In the genomic region with DNA sequence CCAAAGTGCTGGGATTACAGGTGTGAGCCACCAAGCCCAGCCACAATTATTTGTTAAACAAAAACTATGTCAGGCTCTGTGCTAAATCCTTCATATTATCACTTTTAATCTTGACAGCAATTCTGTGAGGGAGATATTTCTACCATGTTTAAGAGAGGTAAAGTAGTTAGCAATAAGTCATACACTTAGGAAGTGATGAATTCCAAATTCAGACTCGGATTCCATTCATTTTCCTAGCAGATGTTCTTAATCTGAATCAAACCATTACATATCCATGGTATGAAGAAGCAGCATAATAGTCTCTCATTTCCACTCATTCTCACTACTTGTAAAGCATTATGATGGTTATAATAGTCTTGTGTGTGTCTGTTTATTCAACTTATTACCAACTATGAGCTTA, we compare ENCODE assay signal across 23 cellular contexts. TPM values are rescaled to one million over a fixed set of nuclear protein-coding genes. Genes with fewer than 3 reads are reported as not detected.
A peak's percentile ranks its signal among the peaks of the same experiment; 100 is the strongest.
DNase-seq lines count a peak whose midpoint lies in the region; ATAC-seq and TF ChIP-seq lines count a peak whose summit lies in the region.
"Had no signal": no experiment of that assay in that cellular context is flagged by ENCODE, and none has a peak within 500 bp of the region (broad histone marks: within the 10 kb centered on the region; RNA-seq: fewer than 3 reads in every experiment).

No MANE protein-coding gene starts in this region.

- 42 to 49% (median 45%) methylated on average over 1 of the region's 1 CpG for WGBS in heart left ventricle, 4 donors
- no CpG with 5 or more reads among the region's 1 CpG for WGBS in IMR-90 (ENCODE audit: extremely low coverage in 2 of 2, insufficient read length in 1 of 2), 2 experiments

- peak overlapping the region; percentile 82 for H2BK120ac ChIP-seq in IMR-90 (ENCODE audit: low read depth, low read length)

- H3K56ac ChIP-seq in IMR-90 (ENCODE audit: extremely low read depth, insufficient read depth, low read length), result no peak overlapping the region; the same call in 1 of the 2 replicates

- H3K36me3 ChIP-seq in heart left ventricle (no peaks in the 10 kb centered on the region), IMR-90 (ENCODE audit: control insufficient read depth, insufficient read depth, low read length) (no peaks in the 10 kb centered on the region), skeletal muscle tissue (ENCODE audit: control insufficient read depth in 3 of 3, insufficient read depth in 3 of 3, low read length in 3 of 3) (no peaks in the 10 kb centered on the region)
- H3K36me3 ChIP-seq: BLaER1 had no signal

- no peak for ATAC-seq in heart left ventricle
- peak; percentile 61 for ATAC-seq in IMR-90 (ENCODE audit: low read depth)
- no peak for ATAC-seq in GM18861 (IDR thresholded peaks at IDR 0.05; ENCODE audit: unreplicated experiment)
- ATAC-seq: activated CD8-positive, alpha-beta memory T cell treated with anti-CD3 and anti-CD28 coated beads, Interleukin-2, amount 10 ng/mL, durations not matched to agents 7 days and 5 days; foreskin keratinocyte had no signal

- POLR2A ChIA-PET in IMR-90 (lab: Charles Lee; ENCODE audit: unreplicated experiment), result no interaction called here

- H4K91ac ChIP-seq in IMR-90 (ENCODE audit: insufficient read depth, low read depth, low read length), result peak overlapping the region; percentile 35

- H4K5ac ChIP-seq in IMR-90 (ENCODE audit: low read depth, low read length), result peak overlapping the region; percentile 90

- H3K79me1 ChIP-seq in IMR-90 (ENCODE audit: low read depth in 1 of 2, low read length in 2 of 2), result no peaks in the 10 kb centered on the region

- no peak for TF ChIP-seq RAD21 in IMR-90 (IDR thresholded peaks at IDR 0.05; ENCODE audit: low read length)

- CTCF ChIA-PET in IMR-90 (lab: Yijun Ruan, JAX), result interaction anchor here (0.6 kb wide), 1 partner anchor 141 kb away, joined by 6 read pairs; no protein-coding TSS in a partner anchor

- no peaks in the 10 kb centered on the region for H3K9me3 ChIP-seq in heart left ventricle
- H3K9me3 ChIP-seq in IMR-90 (ENCODE audit: control insufficient read depth, insufficient read depth, low read length), result no peaks in the 10 kb centered on the region
- no peaks in the 10 kb centered on the region for H3K9me3 ChIP-seq in skeletal muscle tissue (ENCODE audit: control insufficient read depth in 3 of 3, low read length in 3 of 3)
- H3K9me3 ChIP-seq: BLaER1 had no signal

- no peak overlapping the region for H3K9ac ChIP-seq in IMR-90 (ENCODE audit: low read depth, low read length)
- H3K9ac ChIP-seq in skeletal muscle tissue (ENCODE audit: low read depth in 1 of 3, low read length in 3 of 3), result peak overlapping the region in 2 of 3 donors; percentile 19 to 58
- H3K9ac ChIP-seq: BLaER1 had no signal

- no peaks in the 10 kb centered on the region for H4K20me1 ChIP-seq in IMR-90 (ENCODE audit: insufficient read depth, low read length)
- H4K20me1 ChIP-seq: BLaER1 had no signal

- H3K9me1 ChIP-seq in IMR-90 (ENCODE audit: insufficient read depth, low read length), result peaks cover 6% of the 10 kb centered on the region

- peak overlapping the region in 8 of 12 donors; percentile 79 to 87 (median 85) for H3K27ac ChIP-seq in heart left ventricle
- peak overlapping the region; percentile 99 for H3K27ac ChIP-seq in IMR-90 (ENCODE audit: insufficient read depth, low read length)
- H3K27ac ChIP-seq in skeletal muscle tissue (ENCODE audit: low read depth, low read length), result peak overlapping the region; percentile 85
- H3K27ac ChIP-seq: BLaER1, foreskin keratinocyte had no signal

- H3K23ac ChIP-seq in IMR-90 (ENCODE audit: low read depth, low read length), result no peak overlapping the region; the same call in 1 of the 2 replicates

- H3K4me3 ChIP-seq in heart left ventricle, result no peak overlapping the region
- H3K4me3 ChIP-seq in IMR-90 (ENCODE audit: insufficient read depth, low read depth, low read length), result no peak overlapping the region
- no peak overlapping the region for H3K4me3 ChIP-seq in fibroblast of the aortic adventitia (ENCODE audit: low read depth, low read length)
- no peak overlapping the region for H3K4me3 ChIP-seq in skeletal muscle tissue (ENCODE audit: low read length in 3 of 3)
- H3K4me3 ChIP-seq: BLaER1 had no signal

- in situ Hi-C loops in IMR-90 (cut with MboI; ENCODE audit: low sequenced_read_pairs), result no loop called here

- no TSS peak for BruUV-seq in IMR-90 (replicated peaks; lab: Mats Ljungman, UMichigan)

- H3K4ac ChIP-seq in IMR-90 (ENCODE audit: low read depth, low read length), result peak overlapping the region; percentile 75; the same call in 1 of the 2 replicates

- intact Hi-C loops in heart left ventricle (cut with DNase I), result loop anchor here in 5 of 10 donors (5.0 kb wide), 3 partner anchors 33 to 88 kb away; no protein-coding TSS in a partner anchor
- intact Hi-C loops in cardiac septum (cut with DNase I), result loop anchor here (5.0 kb wide), 1 partner anchor 33 kb away; no protein-coding TSS in a partner anchor
- intact Hi-C loops in IMR-90 (cut with micrococcal nuclease), result no loop called here

- TF ChIP-seq POLR2A in heart left ventricle (IDR thresholded peaks at IDR 0.05) (no peak), IMR-90 (IDR thresholded peaks at IDR 0.05; ENCODE audit: low read depth, low read length) (no peak)

- H3K4me1 ChIP-seq in heart left ventricle (peaks cover 3 to 76% (median 55%) of the 10 kb centered on the region in 12 donors), IMR-90 (ENCODE audit: control insufficient read depth, insufficient read depth, low read length) (peaks cover 17% of the 10 kb centered on the region), skeletal muscle tissue (ENCODE audit: control insufficient read depth in 3 of 3, insufficient read depth in 3 of 3, low read length in 3 of 3) (peaks cover 19 to 28% (median 21%) of the 10 kb centered on the region in 3 donors)
- H3K4me1 ChIP-seq: BLaER1 had no signal

- H2BK15ac ChIP-seq in IMR-90 (ENCODE audit: low read depth, low read length), result peak overlapping the region; percentile 72; the same call in 2 of the 3 replicates

- peak overlapping the region; percentile 96 for H3K18ac ChIP-seq in IMR-90 (ENCODE audit: low read depth, low read length)

- peak overlapping the region; percentile 61 to 83; a peak in 2 of 4 replicates for H4K8ac ChIP-seq in IMR-90 (ENCODE audit: low read depth in 2 of 2, low read length in 2 of 2)

- H3K14ac ChIP-seq in IMR-90 (replicated peaks; ENCODE audit: low read depth, low read length), result peak overlapping the region; percentile 88; the same call in 1 of the 2 replicates

- TF ChIP-seq CTCF in heart left ventricle (IDR thresholded peaks at IDR 0.05) (no peak), IMR-90 (conservative IDR thresholded peaks at IDR 0.05; ENCODE audit: low read depth, low read length) (no peak), fibroblast of the aortic adventitia (IDR thresholded peaks at IDR 0.05; ENCODE audit: insufficient read depth, low read length) (no peak)

- dilution Hi-C loops in IMR-90 (cut with HindIII; ENCODE audit: low sequenced_read_pairs, unreplicated experiment), result no loop called here

- peak overlapping the region; percentile 88 for H2BK5ac ChIP-seq in IMR-90 (ENCODE audit: low read depth, low read length, poor library complexity, severe bottlenecking)

- DNase-seq in heart left ventricle (no peak), cardiac septum (ENCODE audit: low spot score) (no peak), IMR-90 (peak; percentile 58), fibroblast of the aortic adventitia (ENCODE audit: low read depth) (peak; percentile 39), occipital lobe (lab: John Stamatoyannopoulos, UW) (no peak)
- DNase-seq in activated CD4-positive, alpha-beta T cell treated with anti-CD3 and anti-CD28 coated beads for 4 hours, result no peak
- DNase-seq: 8988T; activated CD4-positive, alpha-beta T cell treated with anti-CD3 and anti-CD28 coated beads, Interleukin-2, amount 50 U/mL, for 1 hour; activated CD8-positive, alpha-beta memory T cell treated with anti-CD3 and anti-CD28 coated beads, Interleukin-2, amount 10 ng/mL, durations not matched to agents 7 days and 5 days; activated naive CD4-positive, alpha-beta T cell treated with anti-CD3 and anti-CD28 coated beads, Interleukin-2, amount 50 U/mL, for 16 hours; aorta; central memory CD4-positive, alpha-beta T cell; DMS79 treated with DMSO at 0.1 percent for 48 hours; foreskin keratinocyte; hypothalamus; NCI-H1105 treated with DMSO at 0.1 percent for 48 hours; NCI-H2029 treated with DMSO at 0.1 percent for 48 hours; NCI-H226; T-helper 9 cell had no signal

- H2AK9ac ChIP-seq in IMR-90 (replicated peaks; ENCODE audit: low read depth, low read length, poor library complexity), result no peak overlapping the region

- H3K4me2 ChIP-seq in IMR-90 (ENCODE audit: low read depth, low read length), result peak overlapping the region; percentile 71; the same call in 1 of the 2 replicates
- H3K4me2 ChIP-seq: BLaER1 had no signal

- no peak overlapping the region for H2AFZ ChIP-seq in IMR-90 (replicated peaks; ENCODE audit: low read length, poor library complexity)

- no peaks in the 10 kb centered on the region for H3K27me3 ChIP-seq in heart left ventricle
- no peaks in the 10 kb centered on the region for H3K27me3 ChIP-seq in IMR-90 (ENCODE audit: control insufficient read depth, insufficient read depth, low read length)
- no peaks in the 10 kb centered on the region for H3K27me3 ChIP-seq in skeletal muscle tissue (ENCODE audit: control insufficient read depth in 3 of 3, insufficient read depth in 3 of 3, low read length in 3 of 3)
- H3K27me3 ChIP-seq: BLaER1, foreskin keratinocyte had no signal

- peak overlapping the region; percentile 94 for H2BK20ac ChIP-seq in IMR-90 (ENCODE audit: low read depth, low read length)

- peak overlapping the region; percentile 83 for H2AK5ac ChIP-seq in IMR-90 (ENCODE audit: low read depth, low read length)

TF ChIP-seq in IMR-90, 13 proteins besides CTCF, POLR2A, EP300 and RAD21:
- TF ChIP-seq, protein P1, sequence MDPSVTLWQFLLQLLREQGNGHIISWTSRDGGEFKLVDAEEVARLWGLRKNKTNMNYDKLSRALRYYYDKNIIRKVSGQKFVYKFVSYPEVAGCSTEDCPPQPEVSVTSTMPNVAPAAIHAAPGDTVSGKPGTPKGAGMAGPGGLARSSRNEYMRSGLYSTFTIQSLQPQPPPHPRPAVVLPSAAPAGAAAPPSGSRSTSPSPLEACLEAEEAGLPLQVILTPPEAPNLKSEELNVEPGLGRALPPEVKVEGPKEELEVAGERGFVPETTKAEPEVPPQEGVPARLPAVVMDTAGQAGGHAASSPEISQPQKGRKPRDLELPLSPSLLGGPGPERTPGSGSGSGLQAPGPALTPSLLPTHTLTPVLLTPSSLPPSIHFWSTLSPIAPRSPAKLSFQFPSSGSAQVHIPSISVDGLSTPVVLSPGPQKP (IDR thresholded peaks at IDR 0.05; ENCODE audit: borderline replicate concordance, low read depth, low read length), result no peak

RNA-seq across cellular contexts. Expression of a gene that starts 2.9 kb away (rescaled TPM):
- total RNA-seq in heart left ventricle (1,000 to 10,000 TPM in 7 of 9 donors, 100 to 1,000 TPM in 2; 891 to 1,960 (median 1,108) TPM), cardiac septum (717 TPM), IMR-90 (2012; rRNA removed) (0.54 and 0.56 TPM in 2 replicates), fibroblast of the aortic adventitia (ENCODE audit: low replicate concordance) (1.7 and 561 TPM in 2 replicates), skeletal muscle tissue (533 TPM), occipital lobe (34.0 TPM)
- polyA plus RNA-seq in heart left ventricle (100 to 1,000 TPM; 289 to 529 TPM), IMR-90 (2012; rRNA removed) (0.19 and 0.52 TPM in 2 replicates)
- polyA plus RNA-seq in IMR-90 (2012; cell fraction: cytosol; rRNA removed), result 0.04 and 0.05 TPM in 2 replicates
- polyA plus RNA-seq in IMR-90 (2012; cell fraction: nucleus; rRNA removed; ENCODE audit: low replicate concordance), result 0.03 and 0.47 TPM in 2 replicates
- total RNA-seq: activated CD8-positive, alpha-beta memory T cell treated with anti-CD3 and anti-CD28 coated beads, Interleukin-2, amount 10 ng/mL, durations not matched to agents 7 days and 5 days; foreskin keratinocyte; OCI-LY7 had no signal

Comparison
In these comparisons a context has a peak if more than half of its experiments do, and no peak if none do; other contexts are left out.
1. DNase-seq: peak in IMR-90 (single experiment) and fibroblast of the aortic adventitia (single experiment); none in heart left ventricle (0 of 5), cardiac septum (single experiment), activated CD4-positive, alpha-beta T cell treated with anti-CD3 and anti-CD28 coated beads for 4 hours (0 of 2) and occipital lobe (single experiment).
2. Peak in every context shown above with its lines, with median percentiles within 50 percentile points of each other: H3K27ac ChIP-seq.